ENCODE assay signal across 1 cellular context in genomic region chrX:109872021-109872730, GRCh38.
TF ChIP-seq lines count a peak whose summit lies in the region.

No MANE protein-coding gene starts in this region.

TF ChIP-seq in HepG2, 621 proteins besides CTCF, POLR2A, EP300 and RAD21 (continued from another document and continues in another):
- TF ChIP-seq PRDM15 (CRISPR knock-in tag; IDR thresholded peaks at IDR 0.05), result no peak
- TF ChIP-seq RNF219 (CRISPR knock-in tag; IDR thresholded peaks at IDR 0.05), result no peak
- no peak for TF ChIP-seq ZNF142 (CRISPR knock-in tag; IDR thresholded peaks at IDR 0.05)
- TF ChIP-seq NKX3-1 (CRISPR knock-in tag; IDR thresholded peaks at IDR 0.05), result no peak
- no peak for TF ChIP-seq JUN (CRISPR knock-in tag; IDR thresholded peaks at IDR 0.05)
- no peak for TF ChIP-seq BHLHE40 (IDR thresholded peaks at IDR 0.05; ENCODE audit: low read length)
- no peak for TF ChIP-seq FOXA1 (IDR thresholded peaks at IDR 0.05)
- peak; percentile 68 for TF ChIP-seq FOXA1 (CRISPR knock-in tag; IDR thresholded peaks at IDR 0.05)
- TF ChIP-seq TAF1 (CRISPR knock-in tag; IDR thresholded peaks at IDR 0.05), result no peak
- TF ChIP-seq ZNF33A (CRISPR knock-in tag; IDR thresholded peaks at IDR 0.05; ENCODE audit: borderline replicate concordance), result no peak
- TF ChIP-seq RFX5 (IDR thresholded peaks at IDR 0.05; ENCODE audit: low read depth, low read length), result no peak
- TF ChIP-seq ERF (CRISPR knock-in tag; IDR thresholded peaks at IDR 0.05), result no peak
- TF ChIP-seq HMG20A (CRISPR knock-in tag; IDR thresholded peaks at IDR 0.05; ENCODE audit: borderline replicate concordance), result peak; percentile 69; the same call in 1 of the 2 replicates
- TF ChIP-seq RARA (CRISPR knock-in tag; IDR thresholded peaks at IDR 0.05), result peak; percentile 63
- TF ChIP-seq ARNT (IDR thresholded peaks at IDR 0.05), result no peak
- no peak for TF ChIP-seq GTF3A (CRISPR knock-in tag; conservative IDR thresholded peaks at IDR 0.05)
- TF ChIP-seq KLF9 (CRISPR knock-in tag; IDR thresholded peaks at IDR 0.05; ENCODE audit: low read depth), result no peak
- no peak for TF ChIP-seq ZNF768 (CRISPR knock-in tag; IDR thresholded peaks at IDR 0.05)
- TF ChIP-seq ONECUT2 (CRISPR knock-in tag; IDR thresholded peaks at IDR 0.05), result peak; percentile 83
- TF ChIP-seq SMAD3 (CRISPR knock-in tag; IDR thresholded peaks at IDR 0.05), result no peak
- TF ChIP-seq ATF4 (CRISPR knock-in tag; IDR thresholded peaks at IDR 0.05), result peak in 1 of 2 experiments; percentile 66; a peak in 2 of 4 replicates
- no peak for TF ChIP-seq GABPB1 (CRISPR knock-in tag; IDR thresholded peaks at IDR 0.05)
- TF ChIP-seq XBP1 (CRISPR knock-in tag; IDR thresholded peaks at IDR 0.05), result no peak
- no peak for TF ChIP-seq HMGA1 (CRISPR knock-in tag; conservative IDR thresholded peaks at IDR 0.05)
- TF ChIP-seq DPF2 (CRISPR knock-in tag; IDR thresholded peaks at IDR 0.05; ENCODE audit: borderline replicate concordance, low read depth), result 0 out of 2 replicates have a peak, but pooled peaks have one; percentile 31
- TF ChIP-seq SRSF1 (optimal IDR thresholded peaks at IDR 0.05; ENCODE audit: low read depth, low read length), result no peak
- no peak for TF ChIP-seq ZNF7 (CRISPR knock-in tag; IDR thresholded peaks at IDR 0.05)
- peak; percentile 74 for TF ChIP-seq CEBPG (CRISPR knock-in tag; IDR thresholded peaks at IDR 0.05)
- peak; percentile 53; the same call in 1 of the 2 replicates for TF ChIP-seq NR2F6 (IDR thresholded peaks at IDR 0.05)
- TF ChIP-seq NR2F6 (CRISPR knock-in tag; IDR thresholded peaks at IDR 0.05), result peak; percentile 30; the same call in 1 of the 2 replicates
- TF ChIP-seq ZNF672 (CRISPR knock-in tag; IDR thresholded peaks at IDR 0.05), result no peak
- peak; percentile 58; the same call in 1 of the 2 replicates for TF ChIP-seq RXRB (CRISPR knock-in tag; IDR thresholded peaks at IDR 0.05; ENCODE audit: borderline replicate concordance)
- no peak for TF ChIP-seq FOXP1 (IDR thresholded peaks at IDR 0.05)
- TF ChIP-seq FOXP1 (CRISPR knock-in tag; IDR thresholded peaks at IDR 0.05), result peak; percentile 48; the same call in 1 of the 2 replicates
- no peak for TF ChIP-seq MTA1 (CRISPR knock-in tag; IDR thresholded peaks at IDR 0.05; ENCODE audit: borderline replicate concordance)
- TF ChIP-seq ZBTB43 (CRISPR knock-in tag; conservative IDR thresholded peaks at IDR 0.05), result no peak
- TF ChIP-seq XRCC5 (optimal IDR thresholded peaks at IDR 0.05; ENCODE audit: low read length), result no peak
- TF ChIP-seq ZNF564 (CRISPR knock-in tag; IDR thresholded peaks at IDR 0.05), result no peak
- TF ChIP-seq ZNF850 (CRISPR knock-in tag; conservative IDR thresholded peaks at IDR 0.05), result no peak
- no peak for TF ChIP-seq ZNF337 (CRISPR knock-in tag; IDR thresholded peaks at IDR 0.05; ENCODE audit: borderline replicate concordance, low read depth)
- 0 out of 2 replicates have a peak, but pooled peaks have one; percentile 41 for TF ChIP-seq RERE (CRISPR knock-in tag; IDR thresholded peaks at IDR 0.05; ENCODE audit: low read depth)
- peak; percentile 65 for TF ChIP-seq HNF4A (CRISPR knock-in tag; IDR thresholded peaks at IDR 0.05)
- TF ChIP-seq TEF (CRISPR knock-in tag; IDR thresholded peaks at IDR 0.05), result no peak
- no peak for TF ChIP-seq ZNF180 (CRISPR knock-in tag; IDR thresholded peaks at IDR 0.05; ENCODE audit: borderline replicate concordance, low read depth)
- TF ChIP-seq ZNF598 (CRISPR knock-in tag; IDR thresholded peaks at IDR 0.05; ENCODE audit: borderline replicate concordance), result no peak
- no peak for TF ChIP-seq YY1 (IDR thresholded peaks at IDR 0.05; ENCODE audit: insufficient read depth, insufficient replicate concordance, low read depth, low read length)
- peak; percentile 32; the same call in 1 of the 2 replicates for TF ChIP-seq ZNF331 (CRISPR knock-in tag; IDR thresholded peaks at IDR 0.05)
